Comparison of ENCODE assay signal across 13 cellular contexts in the genomic region with DNA sequence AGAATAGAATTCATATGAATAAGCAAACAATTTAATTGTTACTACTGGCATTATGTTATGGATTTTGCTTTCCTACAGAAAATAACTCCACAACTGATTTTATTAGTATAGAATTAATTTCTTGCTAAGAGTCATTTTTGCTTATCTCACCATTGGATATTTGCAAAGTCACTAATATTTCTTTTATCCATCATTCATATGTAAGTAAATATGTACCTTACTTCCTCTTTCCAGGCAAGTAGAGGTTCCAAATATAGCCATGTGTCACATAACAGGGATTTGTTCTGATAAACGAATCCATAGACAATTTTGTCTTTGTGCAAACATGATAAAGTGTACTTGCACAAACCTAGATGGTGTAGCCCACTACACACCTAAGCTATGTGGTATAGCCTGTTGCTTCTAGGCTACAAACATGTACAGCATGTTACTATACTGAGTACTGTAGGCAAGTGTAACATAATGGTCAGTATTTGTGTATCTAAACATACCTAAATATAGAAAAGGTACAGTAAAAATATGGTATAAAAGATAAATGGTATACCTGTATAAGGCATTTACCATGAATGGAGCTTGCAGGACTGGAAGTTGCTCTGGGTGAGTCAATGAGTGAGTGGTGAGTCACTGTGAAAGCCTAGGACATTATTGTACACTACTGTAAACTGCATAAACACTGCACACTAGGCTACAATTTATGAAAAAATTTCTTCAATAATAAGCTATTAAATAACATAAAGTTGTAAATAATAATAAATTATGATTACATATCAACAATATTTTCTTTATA. TPM values are rescaled to one million over a fixed set of nuclear protein-coding genes. Genes with fewer than 3 reads are reported as not detected.
DNase-seq lines count a peak whose midpoint lies in the region; ATAC-seq and TF ChIP-seq lines count a peak whose summit lies in the region.
"Had no signal": no experiment of that assay in that cellular context is flagged by ENCODE, and none has a peak within 500 bp of the region (broad histone marks: within the 10 kb centered on the region; RNA-seq: fewer than 3 reads in every experiment).

No MANE protein-coding gene starts in this region.

- H3K4me1 ChIP-seq in SJSA1 (replicated peaks) (peaks cover 22% of the 10 kb centered on the region), smooth muscle cell (ENCODE audit: low read depth) (peaks cover 7% of the 10 kb centered on the region)

- H4K20me1 ChIP-seq in smooth muscle cell (ENCODE audit: low read depth) = no peaks in the 10 kb centered on the region

- H3K27me3 ChIP-seq in SJSA1 (replicated peaks) (no peaks in the 10 kb centered on the region), smooth muscle cell (ENCODE audit: low read depth) (peaks cover 8% of the 10 kb centered on the region)

- H3K9me3 ChIP-seq in SJSA1 (replicated peaks) = no peaks in the 10 kb centered on the region
- H3K9me3 ChIP-seq in smooth muscle cell (replicated peaks; ENCODE audit: low read depth) = no peaks in the 10 kb centered on the region

- peak overlapping the region; percentile 83 for H3K9ac ChIP-seq in smooth muscle cell (ENCODE audit: low read depth)

- H3K27ac Mint-ChIP-seq in activated naive CD4-positive, alpha-beta T cell treated with anti-CD3 and anti-CD28 coated beads, Interleukin-2, amount 50 U/mL, for 72 hours = no peak overlapping the region
- H3K27ac Mint-ChIP-seq: endodermal cell, natural killer cell had no signal

- no peak for DNase-seq in activated naive CD4-positive, alpha-beta T cell treated with anti-CD3 and anti-CD28 coated beads, Interleukin-2, amount 50 U/mL, for 72 hours (ENCODE audit: low spot score in 2 of 2)
- no peak for DNase-seq in activated naive CD4-positive, alpha-beta T cell treated with anti-CD3 and anti-CD28 coated beads, Interleukin-2, amount 50 U/mL, for 16 hours
- DNase-seq in SJSA1 (ENCODE audit: low read depth in 1 of 2, low spot score in 2 of 2) (peak; percentile 13 to 49), fibroblast of gingiva (ENCODE audit: low read depth) (peak; percentile 17), smooth muscle cell (lab: John Stamatoyannopoulos, UW; ENCODE audit: unreplicated experiment) (no peak), SKM-1 (lab: John Stamatoyannopoulos, UW; ENCODE audit: unreplicated experiment) (no peak), sciatic nerve (ENCODE audit: low spot score) (no peak)
- DNase-seq in NK-92 treated with Interleukin-12 subunit alpha and Interleukin-12 subunit beta, amount 100 ng/mL, for 24 hours (lab: John Stamatoyannopoulos, UW) = no peak
- DNase-seq: endodermal cell, natural killer cell, NCI-H1694, T-helper 9 cell had no signal

- 63% methylated on average over 1 of the region's 1 CpG for WGBS in smooth muscle cell (ENCODE audit: low lambda C conversion rate)

- H3K9me3 Mint-ChIP-seq in activated naive CD4-positive, alpha-beta T cell treated with anti-CD3 and anti-CD28 coated beads, Interleukin-2, amount 50 U/mL, for 72 hours = no peaks in the 10 kb centered on the region
- H3K9me3 Mint-ChIP-seq: endodermal cell, natural killer cell had no signal

- H2AFZ ChIP-seq in smooth muscle cell (ENCODE audit: low read depth) = no peak overlapping the region

- H3K4me3 ChIP-seq in SJSA1 (no peak overlapping the region), smooth muscle cell (no peak overlapping the region)

- ATAC-seq in activated naive CD4-positive, alpha-beta T cell treated with anti-CD3 and anti-CD28 coated beads, Interleukin-2, amount 50 U/mL, for 72 hours = peak; percentile 57 to 61
- no peak for ATAC-seq in sciatic nerve
- ATAC-seq: natural killer cell had no signal

- H3K36me3 ChIP-seq in SJSA1 (no peaks in the 10 kb centered on the region), smooth muscle cell (ENCODE audit: low read depth) (no peaks in the 10 kb centered on the region)

- H3K27ac ChIP-seq in SJSA1 = peak overlapping the region; percentile 58; the same call in 1 of the 2 replicates
- peak overlapping the region; percentile 96 for H3K27ac ChIP-seq in smooth muscle cell (ENCODE audit: low read depth)
- H3K27ac ChIP-seq: HL-60 had no signal

- no peaks in the 10 kb centered on the region for H3K36me3 Mint-ChIP-seq in activated naive CD4-positive, alpha-beta T cell treated with anti-CD3 and anti-CD28 coated beads, Interleukin-2, amount 50 U/mL, for 72 hours
- H3K36me3 Mint-ChIP-seq: natural killer cell had no signal

- no peaks in the 10 kb centered on the region for H3K79me2 ChIP-seq in smooth muscle cell (ENCODE audit: low read depth)

- no peaks in the 10 kb centered on the region for H3F3A ChIP-seq in smooth muscle cell (ENCODE audit: low read depth)

- TF ChIP-seq CTCF in smooth muscle cell (IDR thresholded peaks at IDR 0.05; ENCODE audit: borderline replicate concordance, insufficient read depth, poor library complexity, severe bottlenecking) = no peak

- intact Hi-C loops in sciatic nerve (cut with DNase I) = no loop called here

- H3K4me2 ChIP-seq in smooth muscle cell = peak overlapping the region; percentile 58

RNA-seq across cellular contexts. Expression of a gene that starts 18.3 kb away (rescaled TPM):
- under 1 TPM; 0.16 to 0.50 TPM for total RNA-seq in activated naive CD4-positive, alpha-beta T cell treated with anti-CD3 and anti-CD28 coated beads, Interleukin-2, amount 50 U/mL, for 72 hours
- 0.05 and 0.81 TPM in 2 replicates for total RNA-seq in SJSA1 (2014; rRNA removed; shearing (Covaris generic))
- total RNA-seq in smooth muscle cell (0.09 and 0.18 TPM in 2 replicates), sciatic nerve (0.98 TPM)
- polyA plus RNA-seq in smooth muscle cell = 0.60 TPM in 1 of 2 replicates, not detected in the other

RNA-seq across cellular contexts. Expression of a gene that starts 18.4 kb away (rescaled TPM):
- 10 to 100 TPM; 36.6 to 54.3 TPM for total RNA-seq in activated naive CD4-positive, alpha-beta T cell treated with anti-CD3 and anti-CD28 coated beads, Interleukin-2, amount 50 U/mL, for 72 hours
- total RNA-seq in SJSA1 (2014; rRNA removed; shearing (Covaris generic)) = 39.2 and 53.7 TPM in 2 replicates
- total RNA-seq in smooth muscle cell (78.3 and 87.3 TPM in 2 replicates), sciatic nerve (139 TPM)
- polyA plus RNA-seq in smooth muscle cell = 30.6 and 45.1 TPM in 2 replicates

RNA-seq across cellular contexts. Expression of a gene that starts 27.0 kb away (rescaled TPM):
- total RNA-seq in activated naive CD4-positive, alpha-beta T cell treated with anti-CD3 and anti-CD28 coated beads, Interleukin-2, amount 50 U/mL, for 72 hours = 10 to 100 TPM; 35.0 to 51.6 TPM
- total RNA-seq in SJSA1 (2014; rRNA removed; shearing (Covaris generic)) = 46.2 and 63.7 TPM in 2 replicates
- total RNA-seq in smooth muscle cell (64.0 and 71.8 TPM in 2 replicates), sciatic nerve (59.5 TPM)
- polyA plus RNA-seq in smooth muscle cell = 38.1 and 39.9 TPM in 2 replicates

Comparison
In these comparisons a context has a peak if more than half of its experiments do, and no peak if none do; other contexts are left out.
1. DNase-seq: peak in SJSA1 (2 of 2) and fibroblast of gingiva (single experiment); none in activated naive CD4-positive, alpha-beta T cell treated with anti-CD3 and anti-CD28 coated beads, Interleukin-2, amount 50 U/mL, for 72 hours (0 of 2), activated naive CD4-positive, alpha-beta T cell treated with anti-CD3 and anti-CD28 coated beads, Interleukin-2, amount 50 U/mL, for 16 hours (single experiment), smooth muscle cell (single experiment), SKM-1 (single experiment), NK-92 treated with Interleukin-12 subunit alpha and Interleukin-12 subunit beta, amount 100 ng/mL, for 24 hours (single experiment) and sciatic nerve (single experiment).